21 cellular contexts compared by ENCODE assay signal in genomic region chr5:167953151-167953788, GRCh38.
DNase-seq lines count a peak whose midpoint lies in the region; TF ChIP-seq lines count a peak whose summit lies in the region.
"Had no signal": no experiment of that assay in that cellular context is flagged by ENCODE, and none has a peak within 500 bp of the region (broad histone marks: within the 10 kb centered on the region; RNA-seq: fewer than 3 reads in every experiment).

No MANE protein-coding gene starts in this region.

- WGBS in mammary epithelial cell (ENCODE audit: low coverage, missing lambda C conversion rate) = 15% methylated on average over 4 of the region's 4 CpGs

- peaks cover 16% of the 10 kb centered on the region for H3K79me2 ChIP-seq in mammary epithelial cell (ENCODE audit: insufficient read depth, low read length)

- H3K36me3 ChIP-seq in mammary epithelial cell (ENCODE audit: insufficient read depth, low read length) = no peaks in the 10 kb centered on the region
- H3K36me3 ChIP-seq: neutrophil, tibial nerve had no signal

- H3K4me2 ChIP-seq in mammary epithelial cell (ENCODE audit: insufficient read depth, low read depth, low read length) = peak overlapping the region; percentile 42
- H3K4me2 ChIP-seq: KMS-11 had no signal

- H2AFZ ChIP-seq in mammary epithelial cell (ENCODE audit: low read depth, low read length) = peak overlapping the region; percentile 40

- DNase-seq in M059J (ENCODE audit: low read depth) = peak; percentile 66
- peak; percentile 29 for DNase-seq in mammary epithelial cell
- no peak for DNase-seq in mesothelial cell of epicardium (ENCODE audit: low spot score in 2 of 2, unreplicated experiment in 2 of 2)
- no peak for DNase-seq in H4 (ENCODE audit: low spot score)
- no peak for DNase-seq in amniotic stem cell (lab: John Stamatoyannopoulos, UW)
- no peak for DNase-seq in cortex of kidney (lab: John Stamatoyannopoulos, UW)
- DNase-seq in 8988T = no peak
- DNase-seq: activated CD4-positive, alpha-beta T cell treated with anti-CD3 and anti-CD28 coated beads, Interleukin-2, amount 50 U/mL, for 4 hours; activated naive CD4-positive, alpha-beta T cell; activated T-cell treated with anti-CD3 and anti-CD28 coated beads for 4 hours; anterior cingulate cortex; CD8-positive, alpha-beta T cell; HCEC 1CT; kidney; NCI-H1105; NCI-H748 treated with DMSO at 0.1 percent for 48 hours; stimulated activated naive CD4-positive, alpha-beta T cell treated with Interleukin-2 at 50 U/mL for 16 hours had no signal

- peaks cover 44% of the 10 kb centered on the region for H3K4me1 ChIP-seq in mammary epithelial cell (ENCODE audit: insufficient read depth, low read length)

- H3K4me3 Mint-ChIP-seq in mesothelial cell of epicardium = no peak overlapping the region
- H3K4me3 Mint-ChIP-seq: CD8-positive, alpha-beta T cell had no signal

- dilution Hi-C loops in mammary epithelial cell (cut with HindIII; ENCODE audit: low sequenced_read_pairs) = no loop called here

- in situ Hi-C loops in mammary epithelial cell (cut with MboI; ENCODE audit: low sequenced_read_pairs in 2 of 2) = no loop called here

- intact Hi-C loops in mammary epithelial cell (cut with micrococcal nuclease) = no loop called here

- peak overlapping the region; percentile 46 for H3K9ac ChIP-seq in mammary epithelial cell (ENCODE audit: insufficient read depth, low read length)
- H3K9ac ChIP-seq: KMS-11 had no signal

- H3K9me3 Mint-ChIP-seq in mesothelial cell of epicardium = peaks cover 32% of the 10 kb centered on the region

- no peaks in the 10 kb centered on the region for H3K9me3 ChIP-seq in mammary epithelial cell (replicated peaks; ENCODE audit: insufficient read depth, low read length)
- H3K9me3 ChIP-seq: neutrophil had no signal

- H3K4me1 Mint-ChIP-seq in mesothelial cell of epicardium = peaks cover 46% of the 10 kb centered on the region

- peaks cover 32% of the 10 kb centered on the region for H3K36me3 Mint-ChIP-seq in mesothelial cell of epicardium
- H3K36me3 Mint-ChIP-seq: CD8-positive, alpha-beta T cell had no signal

- TF ChIP-seq CTCF in 22Rv1 (IDR thresholded peaks at IDR 0.05) = no peak
- no peak for TF ChIP-seq CTCF in mammary epithelial cell (conservative IDR thresholded peaks at IDR 0.05 in 1 of 2, IDR thresholded peaks at IDR 0.05 in 1 of 2; ENCODE audit: extremely low read depth in 1 of 2, insufficient read depth in 1 of 2, low read depth in 1 of 2, low read length in 2 of 2)
- TF ChIP-seq CTCF in mesothelial cell of epicardium (IDR thresholded peaks at IDR 0.05; ENCODE audit: unreplicated experiment) = no peak

- CTCF ChIA-PET in mammary epithelial cell (lab: Charles Lee; ENCODE audit: low non-redundant PET) = no interaction called here

- H3K27ac ChIP-seq in 22Rv1 = peak overlapping the region; percentile 80
- H3K27ac ChIP-seq in mammary epithelial cell (ENCODE audit: insufficient read depth, low read depth, low read length) = peak overlapping the region; percentile 79
- H3K27ac ChIP-seq: KMS-11, neutrophil had no signal

- H3K27me3 ChIP-seq in mammary epithelial cell (ENCODE audit: insufficient read depth, low read length) = no peaks in the 10 kb centered on the region
- H3K27me3 ChIP-seq: neutrophil, tibial nerve had no signal

- H3K4me3 ChIP-seq in mammary epithelial cell (replicated peaks in 1 of 3; ENCODE audit: insufficient read depth in 1 of 3, low read depth in 2 of 3, low read length in 3 of 3) = no peak overlapping the region
- H3K4me3 ChIP-seq: tibial nerve had no signal

- BruUV-seq in mammary epithelial cell (replicated peaks; lab: Mats Ljungman, UMichigan) = TSS peak; percentile 22

- no peaks in the 10 kb centered on the region for H4K20me1 ChIP-seq in mammary epithelial cell (ENCODE audit: insufficient read depth, low read length)

- H3K27me3 Mint-ChIP-seq in mesothelial cell of epicardium (ENCODE audit: low read depth) = no peaks in the 10 kb centered on the region

- peak overlapping the region; percentile 86 for H3K27ac Mint-ChIP-seq in mesothelial cell of epicardium
- H3K27ac Mint-ChIP-seq: CD8-positive, alpha-beta T cell had no signal

Comparison
In these comparisons a context has a peak if more than half of its experiments do, and no peak if none do; other contexts are left out.
1. DNase-seq: peak in M059J (single experiment) and mammary epithelial cell (single experiment); none in mesothelial cell of epicardium (0 of 2), H4 (single experiment), amniotic stem cell (single experiment), cortex of kidney (single experiment) and 8988T (single experiment).